Comparison of ENCODE assay signal across 14 cellular contexts in the genomic region with DNA sequence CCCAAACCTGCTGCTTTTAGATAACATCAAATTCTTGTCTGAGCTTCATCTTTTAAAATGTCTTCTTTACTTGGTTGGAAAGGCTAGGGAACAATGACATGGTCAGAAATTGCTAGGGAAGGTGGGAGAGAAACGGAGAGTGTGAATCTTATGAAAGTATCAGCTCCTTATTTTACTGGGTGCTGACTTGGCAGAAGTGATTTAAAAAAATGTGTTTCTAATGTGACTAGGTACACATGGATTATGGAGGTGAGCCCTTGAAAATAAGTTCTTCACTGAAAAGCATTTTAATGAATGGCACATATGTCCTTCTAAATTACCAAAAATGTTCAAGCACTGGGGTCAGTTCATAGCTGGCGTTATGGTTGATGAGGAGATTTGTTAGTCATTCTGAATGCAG. TPM values are rescaled to one million over a fixed set of nuclear protein-coding genes. Genes with fewer than 3 reads are reported as not detected.
A peak's percentile ranks its signal among the peaks of the same experiment; 100 is the strongest.
DNase-seq lines count a peak whose midpoint lies in the region; ATAC-seq and TF ChIP-seq lines count a peak whose summit lies in the region.
"Had no signal": no experiment of that assay in that cellular context is flagged by ENCODE, and none has a peak within 500 bp of the region (broad histone marks: within the 10 kb centered on the region; RNA-seq: fewer than 3 reads in every experiment).

No MANE protein-coding gene starts in this region.

- H3K4me2 ChIP-seq in mammary epithelial cell (ENCODE audit: insufficient read depth, low read depth, low read length) (no peak overlapping the region), hepatocyte (peak overlapping the region; percentile 39)

- H3K27ac ChIP-seq in mammary epithelial cell (ENCODE audit: insufficient read depth, low read depth, low read length) (no peak overlapping the region), hepatocyte (no peak overlapping the region), gastrocnemius medialis (no peak overlapping the region)
- H3K27ac ChIP-seq: 22Rv1; BLaER1 treated with 17β-estradiol and CSF1 and Interleukin-3, amounts not matched to agents 10 nM and 100 nM had no signal

- no peak overlapping the region for H3K4me3 ChIP-seq in mammary epithelial cell (replicated peaks in 1 of 3; ENCODE audit: insufficient read depth in 1 of 3, low read depth in 2 of 3, low read length in 3 of 3)
- H3K4me3 ChIP-seq in adipocyte (ENCODE audit: low read length), result peak overlapping the region; percentile 73
- H3K4me3 ChIP-seq in hepatocyte, result no peak overlapping the region
- H3K4me3 ChIP-seq in gastrocnemius medialis, result no peak overlapping the region
- H3K4me3 ChIP-seq: BLaER1 treated with 17β-estradiol and CSF1 and Interleukin-3, amounts not matched to agents 10 nM and 100 nM had no signal

- CTCF ChIA-PET in MCF 10A (lab: Yijun Ruan, JAX) (interaction anchor here (1.1 to 1.7 kb wide), 3 partner anchors 9 to 100 kb away, joined by 3 to 5 read pairs (median 4); no protein-coding TSS in a partner anchor), mammary epithelial cell (lab: Charles Lee; ENCODE audit: low non-redundant PET) (interaction anchor here (0.6 kb wide), 1 partner anchor 60 kb away, joined by 3 read pairs; no protein-coding TSS in a partner anchor)
- CTCF ChIA-PET in activated CD8-positive, alpha-beta T cell treated with anti-CD3 and anti-CD28 coated beads for 36 hours (lab: Charles Lee), result interaction anchor here (0.8 to 1.3 kb wide), 2 partner anchors 100 to 245 kb away, joined by 3 to 4 read pairs; no protein-coding TSS in a partner anchor

- POLR2A ChIA-PET in MCF 10A (lab: Yijun Ruan, JAX), result interaction anchor here (0.6 to 2.0 kb wide), 8 partner anchors 9 to 249 kb away, joined by 3 to 9 read pairs (median 4); a partner anchor contains a TSS
- POLR2A ChIA-PET in activated CD8-positive, alpha-beta T cell treated with anti-CD3 and anti-CD28 coated beads for 36 hours (lab: Charles Lee), result no interaction called here

- peaks cover 5% of the 10 kb centered on the region for H3K9me3 Mint-ChIP-seq in MCF 10A (ENCODE audit: unreplicated experiment)
- H3K9me3 Mint-ChIP-seq in activated CD8-positive, alpha-beta T cell treated with anti-CD3 and anti-CD28 coated beads for 36 hours, result no peaks in the 10 kb centered on the region
- no peaks in the 10 kb centered on the region for H3K9me3 Mint-ChIP-seq in activated naive CD4-positive, alpha-beta T cell treated with anti-CD3 and anti-CD28 coated beads, Interleukin-2, amount 50 U/mL, for 72 hours
- H3K9me3 Mint-ChIP-seq: HFFc6 had no signal

- H3K79me2 ChIP-seq in mammary epithelial cell (ENCODE audit: insufficient read depth, low read length) (no peaks in the 10 kb centered on the region), hepatocyte (no peaks in the 10 kb centered on the region)

- no peak overlapping the region for H3K4me3 Mint-ChIP-seq in MCF 10A (ENCODE audit: unreplicated experiment)
- no peak overlapping the region for H3K4me3 Mint-ChIP-seq in activated CD8-positive, alpha-beta T cell treated with anti-CD3 and anti-CD28 coated beads for 36 hours
- H3K4me3 Mint-ChIP-seq: CD4-positive, CD25-positive, alpha-beta regulatory T cell had no signal

- in situ Hi-C loops in mammary epithelial cell (cut with MboI; ENCODE audit: low sequenced_read_pairs in 2 of 2), result no loop called here
- in situ Hi-C loops in gastrocnemius medialis (cut with MboI; ENCODE audit: low sequenced_read_pairs in 4 of 4), result no loop called here

- WGBS in mammary epithelial cell (ENCODE audit: low coverage, missing lambda C conversion rate), result 85% methylated on average over 2 of the region's 2 CpGs
- WGBS in hepatocyte (ENCODE audit: low lambda C conversion rate, missing lambda C conversion rate), result 69% methylated on average over 2 of the region's 2 CpGs

- peaks cover 14% of the 10 kb centered on the region for H3K4me1 Mint-ChIP-seq in MCF 10A (ENCODE audit: insufficient read depth, unreplicated experiment)
- H3K4me1 Mint-ChIP-seq in activated CD8-positive, alpha-beta T cell treated with anti-CD3 and anti-CD28 coated beads for 36 hours (ENCODE audit: low read depth), result peaks cover 10% of the 10 kb centered on the region

- no peaks in the 10 kb centered on the region for H3K36me3 ChIP-seq in mammary epithelial cell (ENCODE audit: insufficient read depth, low read length)
- H3K36me3 ChIP-seq in adipocyte (ENCODE audit: control insufficient read depth, insufficient read depth, low read length, severe bottlenecking), result no peaks in the 10 kb centered on the region
- no peaks in the 10 kb centered on the region for H3K36me3 ChIP-seq in hepatocyte (replicated peaks; ENCODE audit: insufficient read depth, low read depth)
- H3K36me3 ChIP-seq in gastrocnemius medialis, result no peaks in the 10 kb centered on the region
- H3K36me3 ChIP-seq: BLaER1 treated with 17β-estradiol and CSF1 and Interleukin-3, amounts not matched to agents 10 nM and 100 nM had no signal

- no TSS peak for BruUV-seq in MCF 10A (replicated peaks; lab: Mats Ljungman, UMichigan)
- BruUV-seq in mammary epithelial cell (replicated peaks; lab: Mats Ljungman, UMichigan), result no TSS peak

- intact Hi-C loops in MCF 10A (cut with micrococcal nuclease), result no loop called here
- intact Hi-C loops in mammary epithelial cell (cut with micrococcal nuclease), result no loop called here
- intact Hi-C loops in activated CD8-positive, alpha-beta T cell treated with anti-CD3 and anti-CD28 coated beads for 36 hours (cut with micrococcal nuclease), result no loop called here
- intact Hi-C loops in gastrocnemius medialis (cut with DNase I; ENCODE audit: low total_unique reads), result no loop called here

- no peaks in the 10 kb centered on the region for H3K27me3 ChIP-seq in mammary epithelial cell (ENCODE audit: insufficient read depth, low read length)
- no peaks in the 10 kb centered on the region for H3K27me3 ChIP-seq in adipocyte (replicated peaks; ENCODE audit: control insufficient read depth, insufficient read depth, low read length)
- H3K27me3 ChIP-seq in hepatocyte, result no peaks in the 10 kb centered on the region
- no peaks in the 10 kb centered on the region for H3K27me3 ChIP-seq in gastrocnemius medialis

- peaks cover 16% of the 10 kb centered on the region for H3K4me1 ChIP-seq in mammary epithelial cell (ENCODE audit: insufficient read depth, low read length)
- H3K4me1 ChIP-seq in adipocyte (ENCODE audit: control insufficient read depth, insufficient read depth, low read length), result peaks cover 31% of the 10 kb centered on the region
- H3K4me1 ChIP-seq in hepatocyte (ENCODE audit: insufficient read depth), result peaks cover 21% of the 10 kb centered on the region
- H3K4me1 ChIP-seq in gastrocnemius medialis, result no peaks in the 10 kb centered on the region

- no peak for TF ChIP-seq POLR2A in gastrocnemius medialis (IDR thresholded peaks at IDR 0.05)

- DNase-seq in MCF 10A (ENCODE audit: unreplicated experiment), result no peak
- no peak for DNase-seq in mammary epithelial cell
- DNase-seq in adipocyte (ENCODE audit: low read depth), result no peak
- no peak for DNase-seq in hepatocyte (ENCODE audit: low spot score)
- DNase-seq in mucosa of gallbladder (ENCODE audit: low spot score), result no peak
- DNase-seq in activated CD8-positive, alpha-beta T cell treated with anti-CD3 and anti-CD28 coated beads for 36 hours, result no peak
- no peak for DNase-seq in activated naive CD4-positive, alpha-beta T cell treated with anti-CD3 and anti-CD28 coated beads, Interleukin-2, amount 50 U/mL, for 72 hours (ENCODE audit: low spot score in 2 of 2)
- DNase-seq in gastrocnemius medialis, result no peak
- DNase-seq: ACHN; CD4-positive, CD25-positive, alpha-beta regulatory T cell; GF-D8; HFFc6 had no signal

- peak overlapping the region; percentile 73 for H3K27ac Mint-ChIP-seq in MCF 10A (ENCODE audit: low read depth, unreplicated experiment)
- H3K27ac Mint-ChIP-seq in activated CD8-positive, alpha-beta T cell treated with anti-CD3 and anti-CD28 coated beads for 36 hours, result no peak overlapping the region
- no peak overlapping the region for H3K27ac Mint-ChIP-seq in activated naive CD4-positive, alpha-beta T cell treated with anti-CD3 and anti-CD28 coated beads, Interleukin-2, amount 50 U/mL, for 72 hours
- H3K27ac Mint-ChIP-seq: CD4-positive, CD25-positive, alpha-beta regulatory T cell; HFFc6 had no signal

- no peak for ATAC-seq in activated CD8-positive, alpha-beta T cell treated with anti-CD3 and anti-CD28 coated beads for 36 hours
- ATAC-seq in activated naive CD4-positive, alpha-beta T cell treated with anti-CD3 and anti-CD28 coated beads, Interleukin-2, amount 50 U/mL, for 72 hours, result no peak
- ATAC-seq in gastrocnemius medialis, result no peak

- H3K27me3 Mint-ChIP-seq in MCF 10A (ENCODE audit: insufficient read depth, unreplicated experiment), result no peaks in the 10 kb centered on the region
- peaks cover 23% of the 10 kb centered on the region for H3K27me3 Mint-ChIP-seq in activated CD8-positive, alpha-beta T cell treated with anti-CD3 and anti-CD28 coated beads for 36 hours

- dilution Hi-C loops in mammary epithelial cell (cut with HindIII; ENCODE audit: low sequenced_read_pairs), result no loop called here

- H3K9me3 ChIP-seq in mammary epithelial cell (replicated peaks; ENCODE audit: insufficient read depth, low read length) (no peaks in the 10 kb centered on the region), adipocyte (ENCODE audit: control insufficient read depth, low read length) (no peaks in the 10 kb centered on the region), hepatocyte (ENCODE audit: low read depth) (no peaks in the 10 kb centered on the region), gastrocnemius medialis (no peaks in the 10 kb centered on the region)
- H3K9me3 ChIP-seq: BLaER1 treated with 17β-estradiol and CSF1 and Interleukin-3, amounts not matched to agents 10 nM and 100 nM had no signal

- no peaks in the 10 kb centered on the region for H4K20me1 ChIP-seq in mammary epithelial cell (ENCODE audit: insufficient read depth, low read length)
- no peaks in the 10 kb centered on the region for H4K20me1 ChIP-seq in hepatocyte (ENCODE audit: insufficient read depth, poor library complexity, severe bottlenecking)
- H4K20me1 ChIP-seq: BLaER1 treated with 17β-estradiol and CSF1 and Interleukin-3, amounts not matched to agents 10 nM and 100 nM had no signal

- H3K9ac ChIP-seq in mammary epithelial cell (ENCODE audit: insufficient read depth, low read length) (no peak overlapping the region), adipocyte (ENCODE audit: low read length) (peak overlapping the region; percentile 85)
- H3K9ac ChIP-seq: BLaER1 treated with 17β-estradiol and CSF1 and Interleukin-3, amounts not matched to agents 10 nM and 100 nM had no signal

- H3K9me2 ChIP-seq in hepatocyte (replicated peaks; ENCODE audit: insufficient read depth), result no peaks in the 10 kb centered on the region

- no peaks in the 10 kb centered on the region for H3K36me3 Mint-ChIP-seq in MCF 10A (ENCODE audit: insufficient read depth, unreplicated experiment)
- H3K36me3 Mint-ChIP-seq in activated CD8-positive, alpha-beta T cell treated with anti-CD3 and anti-CD28 coated beads for 36 hours (ENCODE audit: low read depth), result no peaks in the 10 kb centered on the region
- H3K36me3 Mint-ChIP-seq in activated naive CD4-positive, alpha-beta T cell treated with anti-CD3 and anti-CD28 coated beads, Interleukin-2, amount 50 U/mL, for 72 hours, result no peaks in the 10 kb centered on the region
- H3K36me3 Mint-ChIP-seq: CD4-positive, CD25-positive, alpha-beta regulatory T cell had no signal

- H2AFZ ChIP-seq in mammary epithelial cell (ENCODE audit: low read depth, low read length), result no peak overlapping the region
- no peak overlapping the region for H2AFZ ChIP-seq in hepatocyte

- no peak for TF ChIP-seq CTCF in MCF 10A (IDR thresholded peaks at IDR 0.05; ENCODE audit: unreplicated experiment)
- TF ChIP-seq CTCF in mammary epithelial cell (conservative IDR thresholded peaks at IDR 0.05 in 1 of 2, IDR thresholded peaks at IDR 0.05 in 1 of 2; ENCODE audit: extremely low read depth in 1 of 2, insufficient read depth in 1 of 2, low read depth in 1 of 2, low read length in 2 of 2), result no peak
- no peak for TF ChIP-seq CTCF in hepatocyte (IDR thresholded peaks at IDR 0.05; ENCODE audit: poor library complexity)
- no peak for TF ChIP-seq CTCF in activated CD8-positive, alpha-beta T cell treated with anti-CD3 and anti-CD28 coated beads for 36 hours (IDR thresholded peaks at IDR 0.05)
- TF ChIP-seq CTCF in gastrocnemius medialis (IDR thresholded peaks at IDR 0.05 in 4 of 5, conservative IDR thresholded peaks at IDR 0.05 in 1 of 5), result no peak

RNA-seq across cellular contexts. Expression of a gene that starts 54.0 kb away (rescaled TPM):
- total RNA-seq in MCF 10A (2022) (7.1 and 12.4 TPM in 2 replicates), mammary epithelial cell (under 1 TPM; 0.17 to 0.54 TPM), hepatocyte (37.9 and 39.6 TPM in 2 replicates), mucosa of gallbladder (13.0 TPM), gastrocnemius medialis (10 to 100 TPM in 1 of 4 donors, 1 to 10 TPM in 3; 4.9 to 10.6 (median 8.5) TPM)
- polyA plus RNA-seq in mammary epithelial cell (0.45 TPM), hepatocyte (25.1 and 25.3 TPM in 2 replicates)
- polyA minus RNA-seq in mammary epithelial cell, result 0.62 TPM
- total RNA-seq in activated CD8-positive, alpha-beta T cell treated with anti-CD3 and anti-CD28 coated beads for 36 hours, result under 1 TPM; 0.41 to 0.63 TPM
- total RNA-seq in activated naive CD4-positive, alpha-beta T cell treated with anti-CD3 and anti-CD28 coated beads, Interleukin-2, amount 50 U/mL, for 72 hours, result under 1 TPM in 1 of 2 donors, not detected in 1; 0.14 TPM
